Comparison of ENCODE assay signal across 16 cellular contexts in genomic region chr5:2898661-2899060, GRCh38.
"Had no signal": no experiment of that assay in that cellular context is flagged by ENCODE, and none has a peak within 500 bp of the region (broad histone marks: within the 10 kb centered on the region; RNA-seq: fewer than 3 reads in every experiment).

No MANE protein-coding gene starts in this region.

- H3K36me3 Mint-ChIP-seq: activated CD8-positive, alpha-beta memory T cell treated with anti-CD3 and anti-CD28 coated beads, Interleukin-2, amount 10 ng/mL, durations not matched to agents 7 days and 5 days; activated naive CD8-positive, alpha-beta T cell had no signal

- ATAC-seq: activated CD8-positive, alpha-beta memory T cell treated with anti-CD3 and anti-CD28 coated beads, Interleukin-2, amount 10 ng/mL, durations not matched to agents 7 days and 5 days; activated T-cell treated with anti-CD3 and anti-CD28 coated beads, Interleukin-2, amount 50 U/mL, for 4 hours had no signal

- H3K4me1 Mint-ChIP-seq: activated B cell treated with CpG ODN at 0.5 μM for 24 hours; activated CD4-positive, alpha-beta T cell treated with anti-CD3 and anti-CD28 coated beads, Interleukin-2, amount 10 ng/mL, durations not matched to agents 24 days and 14 days; activated CD8-positive, alpha-beta memory T cell treated with anti-CD3 and anti-CD28 coated beads, Interleukin-2, amount 10 ng/mL, durations not matched to agents 7 days and 5 days had no signal

- H3K27ac Mint-ChIP-seq: activated B cell treated with CpG ODN at 0.5 μM for 24 hours; activated CD4-positive, alpha-beta T cell treated with anti-CD3 and anti-CD28 coated beads, Interleukin-2, amount 10 ng/mL, durations not matched to agents 24 days and 14 days; activated CD8-positive, alpha-beta memory T cell treated with anti-CD3 and anti-CD28 coated beads, Interleukin-2, amount 10 ng/mL, durations not matched to agents 7 days and 5 days; activated naive CD8-positive, alpha-beta T cell had no signal

- H3K27me3 Mint-ChIP-seq: activated B cell treated with CpG ODN at 0.5 μM for 24 hours; activated CD4-positive, alpha-beta T cell treated with anti-CD3 and anti-CD28 coated beads, Interleukin-2, amount 10 ng/mL, durations not matched to agents 24 days and 14 days; activated CD8-positive, alpha-beta memory T cell treated with anti-CD3 and anti-CD28 coated beads, Interleukin-2, amount 10 ng/mL, durations not matched to agents 7 days and 5 days had no signal

- H3K4me3 Mint-ChIP-seq: activated B cell treated with CpG ODN at 0.5 μM for 24 hours; activated CD4-positive, alpha-beta T cell treated with anti-CD3 and anti-CD28 coated beads, Interleukin-2, amount 10 ng/mL, durations not matched to agents 24 days and 14 days; activated CD8-positive, alpha-beta memory T cell treated with anti-CD3 and anti-CD28 coated beads, Interleukin-2, amount 10 ng/mL, durations not matched to agents 7 days and 5 days; activated naive CD8-positive, alpha-beta T cell; activated T-cell treated with anti-CD3 and anti-CD28 coated beads, Interleukin-2, amount 50 U/mL, for 4 hours had no signal

- DNase-seq: activated B cell treated with CpG ODN at 0.5 μM for 24 hours; activated CD4-positive, alpha-beta T cell treated with anti-CD3 and anti-CD28 coated beads for 1 hour; activated CD4-positive, alpha-beta T cell treated with anti-CD3 and anti-CD28 coated beads, Interleukin-2, amount 10 ng/mL, durations not matched to agents 24 days and 14 days; activated CD4-positive, alpha-beta T cell treated with anti-CD3 and anti-CD28 coated beads, Interleukin-2, amount 50 U/mL, for 48 hours; activated CD8-positive, alpha-beta memory T cell treated with anti-CD3 and anti-CD28 coated beads, Interleukin-2, amount 10 ng/mL, durations not matched to agents 7 days and 5 days; activated naive CD4-positive, alpha-beta T cell treated with Interleukin-2 at 50 U/mL for 16 hours; activated T-cell treated with anti-CD3 and anti-CD28 coated beads, Interleukin-2, amount 50 U/mL, for 4 hours; NCI-H1105; NCI-H1436 treated with DMSO at 0.1 percent for 48 hours; NCI-H187; NCI-H2081; NCI-H510A treated with DMSO at 0.1 percent for 48 hours; SHP77 treated with DMSO at 0.1 percent for 48 hours; T-helper 2 cell; T1000 had no signal
